ENCODE assay signal across 11 cellular contexts in genomic region chr2:44916291-44916690, GRCh38. TPM values are rescaled to one million over a fixed set of nuclear protein-coding genes. Genes with fewer than 3 reads are reported as not detected.
"Had no signal": no experiment of that assay in that cellular context is flagged by ENCODE, and none has a peak within 500 bp of the region (broad histone marks: within the 10 kb centered on the region; RNA-seq: fewer than 3 reads in every experiment).

No MANE protein-coding gene starts in this region.

- DNase-seq: GM23248, GOT3, H7, HFFc6, IMR-90 had no signal

- H3K36me3 ChIP-seq: HAP-1 had no signal

- H3K4me3 ChIP-seq: GM23248, HAP-1, K562 had no signal

- H3K4me1 ChIP-seq: HAP-1 had no signal

- ATAC-seq: HCT116, K562 had no signal

- FAIRE-seq: HTR-8/SVneo, K562 had no signal

- H3K27ac ChIP-seq: GM23248 had no signal

RNA-seq across cellular contexts. Expression of gene SIX3, which starts 25.2 kb away (rescaled TPM):
- total RNA-seq: GM23248, H4, HFFc6, HT-29, IMR-90, K562 had no signal
